1 cellular context compared by ENCODE assay signal in genomic region chr2:171522804-171523338, GRCh38.
TF ChIP-seq lines count a peak whose summit lies in the region.

No MANE protein-coding gene starts in this region.

TF ChIP-seq in K562, 482 proteins besides CTCF, POLR2A, EP300 and RAD21 (continued from another document):
- TF ChIP-seq, protein P1, sequence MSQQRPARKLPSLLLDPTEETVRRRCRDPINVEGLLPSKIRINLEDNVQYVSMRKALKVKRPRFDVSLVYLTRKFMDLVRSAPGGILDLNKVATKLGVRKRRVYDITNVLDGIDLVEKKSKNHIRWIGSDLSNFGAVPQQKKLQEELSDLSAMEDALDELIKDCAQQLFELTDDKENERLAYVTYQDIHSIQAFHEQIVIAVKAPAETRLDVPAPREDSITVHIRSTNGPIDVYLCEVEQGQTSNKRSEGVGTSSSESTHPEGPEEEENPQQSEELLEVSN (IDR thresholded peaks at IDR 0.05; ENCODE audit: borderline replicate concordance in 1 of 2, extremely low read depth in 1 of 2, insufficient read depth in 1 of 2, insufficient read length in 1 of 2, low read depth in 1 of 2, low read length in 1 of 2, poor library complexity in 1 of 2, severe bottlenecking in 1 of 2) = peak in 1 of 2 experiments; percentile 91
- no peak for TF ChIP-seq ZNF23 (CRISPR knock-in tag; IDR thresholded peaks at IDR 0.05)
- TF ChIP-seq, protein P2, sequence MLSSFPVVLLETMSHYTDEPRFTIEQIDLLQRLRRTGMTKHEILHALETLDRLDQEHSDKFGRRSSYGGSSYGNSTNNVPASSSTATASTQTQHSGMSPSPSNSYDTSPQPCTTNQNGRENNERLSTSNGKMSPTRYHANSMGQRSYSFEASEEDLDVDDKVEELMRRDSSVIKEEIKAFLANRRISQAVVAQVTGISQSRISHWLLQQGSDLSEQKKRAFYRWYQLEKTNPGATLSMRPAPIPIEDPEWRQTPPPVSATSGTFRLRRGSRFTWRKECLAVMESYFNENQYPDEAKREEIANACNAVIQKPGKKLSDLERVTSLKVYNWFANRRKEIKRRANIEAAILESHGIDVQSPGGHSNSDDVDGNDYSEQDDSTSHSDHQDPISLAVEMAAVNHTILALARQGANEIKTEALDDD (IDR thresholded peaks at IDR 0.05) = no peak
- TF ChIP-seq RBBP5 (IDR thresholded peaks at IDR 0.05; ENCODE audit: borderline replicate concordance, insufficient read depth, low read length, poor library complexity, severe bottlenecking) = peak; percentile 72
- 0 out of 2 replicates have a peak, but pooled peaks have one; percentile 59 for TF ChIP-seq NR1H2 (CRISPR knock-in tag; IDR thresholded peaks at IDR 0.05)
- TF ChIP-seq IFI16 (CRISPR knock-in tag; IDR thresholded peaks at IDR 0.05) = no peak
- peak; percentile 27 for TF ChIP-seq U2AF1 (optimal IDR thresholded peaks at IDR 0.05; ENCODE audit: low read depth, low read length)
- peak; percentile 9; the same call in 1 of the 2 replicates for TF ChIP-seq CXXC5 (CRISPR knock-in tag; IDR thresholded peaks at IDR 0.05)
- TF ChIP-seq SPI1 (IDR thresholded peaks at IDR 0.05; ENCODE audit: borderline replicate concordance, low read depth, low read length) = 0 out of 2 replicates have a peak, but pooled peaks have one; percentile 15
- TF ChIP-seq, protein P3, sequence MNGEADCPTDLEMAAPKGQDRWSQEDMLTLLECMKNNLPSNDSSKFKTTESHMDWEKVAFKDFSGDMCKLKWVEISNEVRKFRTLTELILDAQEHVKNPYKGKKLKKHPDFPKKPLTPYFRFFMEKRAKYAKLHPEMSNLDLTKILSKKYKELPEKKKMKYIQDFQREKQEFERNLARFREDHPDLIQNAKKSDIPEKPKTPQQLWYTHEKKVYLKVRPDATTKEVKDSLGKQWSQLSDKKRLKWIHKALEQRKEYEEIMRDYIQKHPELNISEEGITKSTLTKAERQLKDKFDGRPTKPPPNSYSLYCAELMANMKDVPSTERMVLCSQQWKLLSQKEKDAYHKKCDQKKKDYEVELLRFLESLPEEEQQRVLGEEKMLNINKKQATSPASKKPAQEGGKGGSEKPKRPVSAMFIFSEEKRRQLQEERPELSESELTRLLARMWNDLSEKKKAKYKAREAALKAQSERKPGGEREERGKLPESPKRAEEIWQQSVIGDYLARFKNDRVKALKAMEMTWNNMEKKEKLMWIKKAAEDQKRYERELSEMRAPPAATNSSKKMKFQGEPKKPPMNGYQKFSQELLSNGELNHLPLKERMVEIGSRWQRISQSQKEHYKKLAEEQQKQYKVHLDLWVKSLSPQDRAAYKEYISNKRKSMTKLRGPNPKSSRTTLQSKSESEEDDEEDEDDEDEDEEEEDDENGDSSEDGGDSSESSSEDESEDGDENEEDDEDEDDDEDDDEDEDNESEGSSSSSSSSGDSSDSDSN (IDR thresholded peaks at IDR 0.05; ENCODE audit: borderline replicate concordance in 1 of 2, low read depth in 2 of 2, low read length in 2 of 2) = peak; percentile 49 to 85; a peak in 3 of 4 replicates
- peak; percentile 4 for TF ChIP-seq KDM5B (IDR thresholded peaks at IDR 0.05; ENCODE audit: insufficient replicate concordance, low read depth, low read length)
- TF ChIP-seq SP1 (CRISPR knock-in tag; IDR thresholded peaks at IDR 0.05) = peak; percentile 16
- 0 out of 4 replicates have a peak, but pooled peaks of 1 of the 2 experiments have one; percentile 14 for TF ChIP-seq ETV6 (IDR thresholded peaks at IDR 0.05; ENCODE audit: borderline replicate concordance in 1 of 2, low read depth in 2 of 2, low read length in 1 of 2)
- no peak for TF ChIP-seq ETV6 (CRISPR knock-in tag; IDR thresholded peaks at IDR 0.05; ENCODE audit: borderline replicate concordance)
- no peak for TF ChIP-seq ZNF263 (CRISPR knock-in tag; IDR thresholded peaks at IDR 0.05; ENCODE audit: borderline replicate concordance)
- TF ChIP-seq CHD1 (IDR thresholded peaks at IDR 0.05; ENCODE audit: low read length) = peak; percentile 43
- TF ChIP-seq GATAD2A (IDR thresholded peaks at IDR 0.05) = 0 out of 2 replicates have a peak, but pooled peaks have one; percentile 56
- no peak for TF ChIP-seq E2F8 (IDR thresholded peaks at IDR 0.05; ENCODE audit: low read depth, partially characterized antibody)
- no peak for TF ChIP-seq DLX4 (CRISPR knock-in tag; IDR thresholded peaks at IDR 0.05)
- no peak for TF ChIP-seq BRCA1 (IDR thresholded peaks at IDR 0.05)
- TF ChIP-seq BRCA1 (CRISPR knock-in tag; IDR thresholded peaks at IDR 0.05) = peak; percentile 53; the same call in 1 of the 2 replicates
- no peak for TF ChIP-seq CBFA2T2 (conservative IDR thresholded peaks at IDR 0.05)
- peak; percentile 25; the same call in 1 of the 2 replicates for TF ChIP-seq MBD2 (IDR thresholded peaks at IDR 0.05; ENCODE audit: borderline replicate concordance, low read depth)
- TF ChIP-seq LCOR (CRISPR knock-in tag; IDR thresholded peaks at IDR 0.05) = peak; percentile 51; the same call in 1 of the 2 replicates
- peak; percentile 71 for TF ChIP-seq RBFOX2 (IDR thresholded peaks at IDR 0.05; ENCODE audit: low read depth, low read length)
- TF ChIP-seq NR2C2 (CRISPR knock-in tag; IDR thresholded peaks at IDR 0.05) = peak; percentile 52
- no peak for TF ChIP-seq NR2C2 (tag; IDR thresholded peaks at IDR 0.05)
- peak; percentile 67 to 72 for TF ChIP-seq NRF1 (conservative IDR thresholded peaks at IDR 0.05 in 1 of 2, IDR thresholded peaks at IDR 0.05 in 1 of 2)
- TF ChIP-seq NR2F6 (CRISPR knock-in tag; IDR thresholded peaks at IDR 0.05) = no peak
- TF ChIP-seq, protein P4, sequence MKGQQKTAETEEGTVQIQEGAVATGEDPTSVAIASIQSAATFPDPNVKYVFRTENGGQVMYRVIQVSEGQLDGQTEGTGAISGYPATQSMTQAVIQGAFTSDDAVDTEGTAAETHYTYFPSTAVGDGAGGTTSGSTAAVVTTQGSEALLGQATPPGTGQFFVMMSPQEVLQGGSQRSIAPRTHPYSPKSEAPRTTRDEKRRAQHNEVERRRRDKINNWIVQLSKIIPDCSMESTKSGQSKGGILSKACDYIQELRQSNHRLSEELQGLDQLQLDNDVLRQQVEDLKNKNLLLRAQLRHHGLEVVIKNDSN (CRISPR knock-in tag; IDR thresholded peaks at IDR 0.05) = no peak
- TF ChIP-seq ETV5 (CRISPR knock-in tag; IDR thresholded peaks at IDR 0.05; ENCODE audit: low read depth) = 0 out of 2 replicates have a peak, but pooled peaks have one; percentile 28
- TF ChIP-seq PRPF4 (IDR thresholded peaks at IDR 0.05; ENCODE audit: insufficient read depth, low read depth, low read length, poor library complexity, severe bottlenecking) = peak; percentile 41
- TF ChIP-seq, protein P5, sequence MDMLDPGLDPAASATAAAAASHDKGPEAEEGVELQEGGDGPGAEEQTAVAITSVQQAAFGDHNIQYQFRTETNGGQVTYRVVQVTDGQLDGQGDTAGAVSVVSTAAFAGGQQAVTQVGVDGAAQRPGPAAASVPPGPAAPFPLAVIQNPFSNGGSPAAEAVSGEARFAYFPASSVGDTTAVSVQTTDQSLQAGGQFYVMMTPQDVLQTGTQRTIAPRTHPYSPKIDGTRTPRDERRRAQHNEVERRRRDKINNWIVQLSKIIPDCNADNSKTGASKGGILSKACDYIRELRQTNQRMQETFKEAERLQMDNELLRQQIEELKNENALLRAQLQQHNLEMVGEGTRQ (CRISPR knock-in tag; IDR thresholded peaks at IDR 0.05) = no peak
- 0 out of 2 replicates have a peak, but pooled peaks have one; percentile 56 for TF ChIP-seq ZC3H4 (CRISPR knock-in tag; IDR thresholded peaks at IDR 0.05; ENCODE audit: borderline replicate concordance)
- peak; percentile 75 for TF ChIP-seq EGR1 (conservative IDR thresholded peaks at IDR 0.05)
- TF ChIP-seq ZNF785 (CRISPR knock-in tag; IDR thresholded peaks at IDR 0.05) = no peak
- TF ChIP-seq RBM14 (IDR thresholded peaks at IDR 0.05; ENCODE audit: borderline replicate concordance, insufficient read depth, low read depth, low read length) = 0 out of 2 replicates have a peak, but pooled peaks have one; percentile 22
- TF ChIP-seq FIP1L1 (IDR thresholded peaks at IDR 0.05; ENCODE audit: low read depth, low read length, poor library complexity, severe bottlenecking) = peak; percentile 22
- TF ChIP-seq FOXJ2 (tag; IDR thresholded peaks at IDR 0.05) = 0 out of 2 replicates have a peak, but pooled peaks have one; percentile 34
- TF ChIP-seq NFRKB (IDR thresholded peaks at IDR 0.05; ENCODE audit: low read depth) = no peak
- peak; percentile 85; the same call in 1 of the 2 replicates for TF ChIP-seq KDM2B (CRISPR knock-in tag; IDR thresholded peaks at IDR 0.05)
- TF ChIP-seq, protein P6, sequence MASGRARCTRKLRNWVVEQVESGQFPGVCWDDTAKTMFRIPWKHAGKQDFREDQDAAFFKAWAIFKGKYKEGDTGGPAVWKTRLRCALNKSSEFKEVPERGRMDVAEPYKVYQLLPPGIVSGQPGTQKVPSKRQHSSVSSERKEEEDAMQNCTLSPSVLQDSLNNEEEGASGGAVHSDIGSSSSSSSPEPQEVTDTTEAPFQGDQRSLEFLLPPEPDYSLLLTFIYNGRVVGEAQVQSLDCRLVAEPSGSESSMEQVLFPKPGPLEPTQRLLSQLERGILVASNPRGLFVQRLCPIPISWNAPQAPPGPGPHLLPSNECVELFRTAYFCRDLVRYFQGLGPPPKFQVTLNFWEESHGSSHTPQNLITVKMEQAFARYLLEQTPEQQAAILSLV (tag; IDR thresholded peaks at IDR 0.05) = no peak
TF ChIP-seq in K562: peak in this region for 33.
